Comparison of ENCODE assay signal across 21 cellular contexts in genomic region chr15:73857193-73857920, GRCh38. TPM values are rescaled to one million over a fixed set of nuclear protein-coding genes. Genes with fewer than 3 reads are reported as not detected.
"Had no signal": no experiment of that assay in that cellular context is flagged by ENCODE, and none has a peak within 500 bp of the region (broad histone marks: within the 10 kb centered on the region; RNA-seq: fewer than 3 reads in every experiment).

No MANE protein-coding gene starts in this region.

- H3K36me3 ChIP-seq: colonic mucosa, left ventricle myocardium inferior, prostate gland, right lobe of liver, suprapubic skin, thyroid gland, upper lobe of left lung, uterus had no signal

- H3K27me3 ChIP-seq: colonic mucosa, thyroid gland, upper lobe of left lung, uterus had no signal

- H3K4me1 ChIP-seq: colonic mucosa, parathyroid adenoma, prostate gland, right lobe of liver, suprapubic skin, thyroid gland, upper lobe of left lung, uterus had no signal

- H3K4me3 ChIP-seq: colonic mucosa, left ventricle myocardium inferior, prostate gland, right lobe of liver, suprapubic skin, thyroid gland, upper lobe of left lung, uterus had no signal

- ATAC-seq: right lobe of liver; stimulated activated effector memory CD8-positive, alpha-beta T cell treated with anti-CD3 and anti-CD28 coated beads, Interleukin-12 subunit alpha, Interleukin-12 subunit beta, amount 100 ng/mL, for 72 hours; stimulated activated naive CD8-positive, alpha-beta T cell treated with anti-CD3 and anti-CD28 coated beads, Interleukin-15, Interleukin-2, amounts not matched to agents 100 U/mL and 50 U/mL, for 24 hours had no signal

- H3K9me3 ChIP-seq: colonic mucosa, left ventricle myocardium inferior, prostate gland, right lobe of liver, suprapubic skin, thyroid gland, upper lobe of left lung, uterus had no signal

- H3K27ac ChIP-seq: colonic mucosa, left ventricle myocardium inferior, parathyroid adenoma, prostate gland, right lobe of liver, suprapubic skin, thyroid gland, upper lobe of left lung, uterus had no signal

- DNase-seq: colonic mucosa; effector CD4-positive, alpha-beta T cell; foreskin melanocyte; left ventricle myocardium inferior; naive B cell; stimulated activated CD4-positive, alpha-beta T cell treated with anti-CD3 and anti-CD28 coated beads, Interleukin-4, amount 100 ng/mL, for 1 hour; stimulated activated CD8-positive, alpha-beta memory T cell treated with anti-CD3 and anti-CD28 coated beads, Interleukin-4, amount 100 ng/mL, for 48 hours; stimulated activated naive CD8-positive, alpha-beta T cell treated with anti-CD3 and anti-CD28 coated beads, Interleukin-15, Interleukin-2, amounts not matched to agents 100 U/mL and 50 U/mL, for 24 hours; thyroid gland; uterus had no signal

RNA-seq across cellular contexts. Expression of gene TBC1D21, which starts 16.0 kb away (rescaled TPM):
- total RNA-seq: colonic mucosa, dermis microvascular lymphatic vessel endothelial cell, left ventricle myocardium inferior, lung microvascular endothelial cell, omental fat pad, renal cortical epithelial cell, right lobe of liver, suprapubic skin, thyroid gland, upper lobe of left lung, uterus had no signal
- polyA plus RNA-seq: esophagus had no signal
